9 cellular contexts compared by ENCODE assay signal in genomic region chr12:1529228-1529861, GRCh38.
DNase-seq lines count a peak whose midpoint lies in the region; ATAC-seq and TF ChIP-seq lines count a peak whose summit lies in the region.
"Had no signal": no experiment of that assay in that cellular context is flagged by ENCODE, and none has a peak within 500 bp of the region (broad histone marks: within the 10 kb centered on the region; RNA-seq: fewer than 3 reads in every experiment).

No MANE protein-coding gene starts in this region.

- peaks cover 64% of the 10 kb centered on the region for H3K27me3 Mint-ChIP-seq in activated naive CD4-positive, alpha-beta T cell treated with anti-CD3 and anti-CD28 coated beads for 36 hours (ENCODE audit: low read depth)

- H3K4me1 ChIP-seq in ascending aorta: peaks cover 2 to 4% of the 10 kb centered on the region in 2 donors
- peaks cover 15% of the 10 kb centered on the region for H3K4me1 ChIP-seq in lower lobe of right lung
- H3K4me1 ChIP-seq in transverse colon: peaks cover 0 to 8% (median 6%) of the 10 kb centered on the region in 4 donors
- H3K4me1 ChIP-seq in thyroid gland: peaks cover 0 to 13% of the 10 kb centered on the region in 2 donors

- ATAC-seq in lower lobe of right lung: no peak

- TF ChIP-seq CTCF in ascending aorta (IDR thresholded peaks at IDR 0.05): no peak
- TF ChIP-seq CTCF in lower lobe of right lung (IDR thresholded peaks at IDR 0.05): no peak
- no peak for TF ChIP-seq CTCF in transverse colon (IDR thresholded peaks at IDR 0.05)
- no peak for TF ChIP-seq CTCF in thyroid gland (IDR thresholded peaks at IDR 0.05)

- in situ Hi-C loops in transverse colon (cut with MboI; ENCODE audit: low pct_ligation_motif_present in 1 of 4, low pct_unique_long_range_greater_than_20kb in 1 of 4, low sequenced_read_pairs in 3 of 4): no loop called here

- H3K4me3 Mint-ChIP-seq in activated naive CD4-positive, alpha-beta T cell treated with anti-CD3 and anti-CD28 coated beads for 36 hours: peak overlapping the region; percentile 76

- 72 to 85% methylated on average over 6 to 11 of the region's 11 CpGs for WGBS in transverse colon (ENCODE audit: low coverage in 1 of 2), 2 donors
- WGBS in thyroid gland, 2 donors: 73 to 84% methylated on average over 11 of the region's 11 CpGs

- no peak for TF ChIP-seq EP300 in transverse colon (IDR thresholded peaks at IDR 0.05; ENCODE audit: low read depth)

- H3K27me3 ChIP-seq in ascending aorta: no peaks in the 10 kb centered on the region
- peaks cover 44% of the 10 kb centered on the region for H3K27me3 ChIP-seq in lower lobe of right lung (ENCODE audit: low read depth)
- H3K27me3 ChIP-seq in transverse colon: peaks cover 66% of the 10 kb centered on the region
- H3K27me3 ChIP-seq in thyroid gland: peaks cover 3% of the 10 kb centered on the region

- H3K36me3 ChIP-seq in ascending aorta (no peaks in the 10 kb centered on the region), lower lobe of right lung (no peaks in the 10 kb centered on the region), transverse colon (no peaks in the 10 kb centered on the region), thyroid gland (no peaks in the 10 kb centered on the region)

- intact Hi-C loops in activated naive CD4-positive, alpha-beta T cell treated with anti-CD3 and anti-CD28 coated beads for 36 hours (cut with micrococcal nuclease): no loop called here
- intact Hi-C loops in ascending aorta (cut with DNase I) (no loop called here), lower lobe of right lung (cut with DNase I) (no loop called here), transverse colon (cut with DNase I; ENCODE audit: low total_unique reads) (no loop called here), thyroid gland (cut with DNase I) (no loop called here)

- no peaks in the 10 kb centered on the region for H3K36me3 Mint-ChIP-seq in activated naive CD4-positive, alpha-beta T cell treated with anti-CD3 and anti-CD28 coated beads for 36 hours (ENCODE audit: low read depth)

- DNase-seq in activated naive CD4-positive, alpha-beta T cell treated with anti-CD3 and anti-CD28 coated beads for 36 hours: no peak
- no peak for DNase-seq in activated naive CD4-positive, alpha-beta T cell treated with anti-CD3 and anti-CD28 coated beads, Interleukin-2, amount 50 U/mL, for 16 hours
- DNase-seq in ascending aorta (ENCODE audit: low spot score in 2 of 2): no peak
- DNase-seq in lower lobe of right lung: no peak
- DNase-seq in transverse colon: no peak
- no peak for DNase-seq in thyroid gland
- DNase-seq in NK-92 treated with Interleukin-12 subunit alpha and Interleukin-12 subunit beta, amount 100 ng/mL, for 24 hours (lab: John Stamatoyannopoulos, UW): no peak
- DNase-seq in HK-2 (ENCODE audit: unreplicated experiment): no peak
- DNase-seq: GOT3 had no signal

- no peak overlapping the region for H3K27ac Mint-ChIP-seq in activated naive CD4-positive, alpha-beta T cell treated with anti-CD3 and anti-CD28 coated beads for 36 hours

- H3K27ac ChIP-seq in ascending aorta (no peak overlapping the region), lower lobe of right lung (no peak overlapping the region), transverse colon (peak overlapping the region in 2 of 4 donors; percentile 21 to 26), thyroid gland (no peak overlapping the region)

- H3K9me3 ChIP-seq in ascending aorta (no peaks in the 10 kb centered on the region), lower lobe of right lung (no peaks in the 10 kb centered on the region), transverse colon (no peaks in the 10 kb centered on the region), thyroid gland (no peaks in the 10 kb centered on the region)

- TF ChIP-seq POLR2A in transverse colon (IDR thresholded peaks at IDR 0.05) (no peak), thyroid gland (IDR thresholded peaks at IDR 0.05) (no peak)

- peaks cover 31% of the 10 kb centered on the region for H3K4me1 Mint-ChIP-seq in activated naive CD4-positive, alpha-beta T cell treated with anti-CD3 and anti-CD28 coated beads for 36 hours (ENCODE audit: low read depth)

- CTCF ChIA-PET in activated naive CD4-positive, alpha-beta T cell treated with anti-CD3 and anti-CD28 coated beads for 36 hours (lab: Charles Lee): interaction anchor here (1.6 to 1.7 kb wide), 2 partner anchors 12 to 411 kb away, joined by 4 to 5 read pairs; no protein-coding TSS in a partner anchor

- H3K4me3 ChIP-seq in ascending aorta: peak overlapping the region; percentile 77 to 87
- H3K4me3 ChIP-seq in lower lobe of right lung: peak overlapping the region; percentile 48
- H3K4me3 ChIP-seq in transverse colon: peak overlapping the region in 3 of 4 donors; percentile 54 to 61 (median 59)
- H3K4me3 ChIP-seq in thyroid gland (replicated peaks in 1 of 3): peak overlapping the region in 1 of 3 donors; percentile 31

- H3K9me3 Mint-ChIP-seq in activated naive CD4-positive, alpha-beta T cell treated with anti-CD3 and anti-CD28 coated beads for 36 hours: no peaks in the 10 kb centered on the region
